Comparison of ENCODE assay signal across 12 cellular contexts in genomic region chr14:99420711-99421110, GRCh38. TPM values are rescaled to one million over a fixed set of nuclear protein-coding genes. Genes with fewer than 3 reads are reported as not detected.
DNase-seq lines count a peak whose midpoint lies in the region; ATAC-seq, FAIRE-seq and TF ChIP-seq lines count a peak whose summit lies in the region.
"Had no signal": no experiment of that assay in that cellular context is flagged by ENCODE, and none has a peak within 500 bp of the region (broad histone marks: within the 10 kb centered on the region; RNA-seq: fewer than 3 reads in every experiment).

No MANE protein-coding gene starts in this region.

- in situ Hi-C loops in HepG2 (cut with HindIII; ENCODE audit: extremely low pct_ligation_motif_present, low pct_unique_long_range_greater_than_20kb), result no loop called here
- in situ Hi-C loops in astrocyte of the spinal cord (cut with HindIII; ENCODE audit: low sequenced_read_pairs), result no loop called here
- in situ Hi-C loops in GM13977 (cut with MboI; ENCODE audit: low pct_unique_long_range_greater_than_20kb, low sequenced_read_pairs, unreplicated experiment), result no loop called here

- no peaks in the 10 kb centered on the region for H4K20me1 ChIP-seq in HepG2 (ENCODE audit: insufficient read depth, low read length)

- TF ChIP-seq CTCF in HepG2 (CRISPR knock-in tag; IDR thresholded peaks at IDR 0.05) (no peak), right lobe of liver (IDR thresholded peaks at IDR 0.05) (no peak), astrocyte of the spinal cord (IDR thresholded peaks at IDR 0.05; ENCODE audit: low read depth, low read length) (no peak), kidney (IDR thresholded peaks at IDR 0.05; ENCODE audit: borderline replicate concordance, extremely low read depth, insufficient read depth) (no peak), GM13977 (IDR thresholded peaks at IDR 0.05; ENCODE audit: extremely low read depth, insufficient read depth, missing control alignments) (no peak)

- POLR2A ChIA-PET in HepG2 (lab: Yijun Ruan, JAX), result no interaction called here

- ATAC-seq in HepG2, result no peak
- no peak for ATAC-seq in right lobe of liver
- ATAC-seq in HG03280 (IDR thresholded peaks at IDR 0.05; ENCODE audit: unreplicated experiment), result no peak
- ATAC-seq: GM12878 had no signal

- H2AFZ ChIP-seq in HepG2 (ENCODE audit: low read length), result no peak overlapping the region

- FAIRE-seq in HepG2 (lab: Jason Lieb, UNC) (no peak), kidney (lab: Jason Lieb, UNC) (no peak)

- H3K9ac ChIP-seq in HepG2 (ENCODE audit: insufficient read depth, low read depth, low read length) (no peak overlapping the region), kidney (ENCODE audit: low read length in 2 of 2) (no peak overlapping the region)

- no TSS peak for BruUV-seq in HepG2 (replicated peaks; lab: Mats Ljungman, UMichigan)

- H3K4me2 ChIP-seq in HepG2 (ENCODE audit: low read depth, low read length), result no peak overlapping the region

- H3K4me1 ChIP-seq in HepG2 (ENCODE audit: insufficient read depth, low read length) (peaks cover 19% of the 10 kb centered on the region), right lobe of liver (peaks cover 0 to 8% (median 4%) of the 10 kb centered on the region in 4 donors), kidney (ENCODE audit: control insufficient read depth in 1 of 2, insufficient read depth in 1 of 2, low read depth in 1 of 2, low read length in 2 of 2) (peaks cover 9 to 15% of the 10 kb centered on the region in 2 donors)

- H3K27me3 ChIP-seq in HepG2 (ENCODE audit: control insufficient read depth in 1 of 2, insufficient read depth in 2 of 2, low read length in 2 of 2) (no peaks in the 10 kb centered on the region), right lobe of liver (no peaks in the 10 kb centered on the region)
- H3K27me3 ChIP-seq: esophagus squamous epithelium had no signal

- H3K27ac ChIP-seq in HepG2 (ENCODE audit: extremely low read length, insufficient read depth, low read length) (no peak overlapping the region), right lobe of liver (no peak overlapping the region), kidney (ENCODE audit: low read depth in 2 of 2, low read length in 2 of 2) (no peak overlapping the region)
- H3K27ac ChIP-seq: esophagus squamous epithelium, WERI-Rb-1 had no signal

- TF ChIP-seq POLR2A in HepG2 (IDR thresholded peaks at IDR 0.05; ENCODE audit: insufficient read depth in 1 of 2, low read depth in 2 of 2, low read length in 2 of 2) (no peak), right lobe of liver (IDR thresholded peaks at IDR 0.05) (no peak)

- no peak for DNase-seq in HepG2 (ENCODE audit: low spot score)
- no peak for DNase-seq in right lobe of liver
- DNase-seq in astrocyte of the spinal cord (ENCODE audit: low read depth, low spot score), result peak; percentile 27
- DNase-seq in kidney, result peak; percentile 86
- DNase-seq in NCI-H345 treated with DMSO at 0.1 percent for 48 hours (lab: John Stamatoyannopoulos, UW; ENCODE audit: unreplicated experiment), result no peak
- DNase-seq in GM13977 (ENCODE audit: low spot score), result no peak
- DNase-seq in hippocampal formation (lab: John Stamatoyannopoulos, UW), result no peak
- DNase-seq: esophagus squamous epithelium, NCI-H2081, WERI-Rb-1 had no signal

- no peak overlapping the region for H3K4me3 ChIP-seq in HepG2 (replicated peaks in 1 of 3; ENCODE audit: insufficient read depth in 1 of 3, low read depth in 2 of 3, low read length in 3 of 3)
- H3K4me3 ChIP-seq in right lobe of liver, result no peak overlapping the region
- no peak overlapping the region for H3K4me3 ChIP-seq in astrocyte of the spinal cord (ENCODE audit: low read depth, low read length)
- no peak overlapping the region for H3K4me3 ChIP-seq in kidney (ENCODE audit: low read length in 2 of 2)
- H3K4me3 ChIP-seq: esophagus squamous epithelium, GM12878 had no signal

- no peak for TF ChIP-seq RAD21 in HepG2 (CRISPR knock-in tag; IDR thresholded peaks at IDR 0.05)

- TF ChIP-seq EP300 in HepG2 (IDR thresholded peaks at IDR 0.05; ENCODE audit: low read depth in 2 of 2, low read length in 2 of 2) (no peak), HepG2 (CRISPR knock-in tag; IDR thresholded peaks at IDR 0.05; ENCODE audit: borderline replicate concordance) (no peak)

- peaks cover 5% of the 10 kb centered on the region for H3K79me2 ChIP-seq in HepG2 (ENCODE audit: insufficient read depth, low read length)

- intact Hi-C loops in HepG2 (cut with micrococcal nuclease; ENCODE audit: unreplicated experiment) (no loop called here), right lobe of liver (cut with DNase I) (no loop called here), kidney (cut with DNase I) (no loop called here)

- H3K9me3 ChIP-seq in HepG2 (ENCODE audit: low read length) (no peaks in the 10 kb centered on the region), right lobe of liver (no peaks in the 10 kb centered on the region), kidney (ENCODE audit: control insufficient read depth in 1 of 2, low read length in 2 of 2) (no peaks in the 10 kb centered on the region)
- H3K9me3 ChIP-seq: esophagus squamous epithelium had no signal

- H3K36me3 ChIP-seq in HepG2 (replicated peaks in 1 of 2; ENCODE audit: control insufficient read depth in 1 of 2, insufficient read depth in 2 of 2, low read length in 2 of 2) (0 out of 5 replicates have a peak, but pooled peaks cover 0 to 4% of the 10 kb centered on the region in 2 experiments), right lobe of liver (peaks cover 0 to 5% (median 2%) of the 10 kb centered on the region in 4 donors), kidney (ENCODE audit: control insufficient read depth in 1 of 2, insufficient read depth in 2 of 2, low read length in 2 of 2) (peaks cover 0 to 2% of the 10 kb centered on the region in 2 donors)
- H3K36me3 ChIP-seq: WERI-Rb-1 had no signal

- WGBS in HepG2 (ENCODE audit: low lambda C conversion rate), result 95% methylated on average over 6 of the region's 6 CpGs
- WGBS in right lobe of liver (ENCODE audit: insufficient coverage, low coverage, low lambda C conversion rate, missing lambda C conversion rate), result 85% methylated on average over 3 of the region's 6 CpGs

- CTCF ChIA-PET in HepG2 (lab: Yijun Ruan, JAX; ENCODE audit: low intra/inter-chr PET ratio, low total read pairs), result no interaction called here

TF ChIP-seq in HepG2, 621 proteins besides CTCF, POLR2A, EP300 and RAD21:
- TF ChIP-seq GABPA (IDR thresholded peaks at IDR 0.05; ENCODE audit: low read depth, low read length) (peak; percentile 27), GABPA (CRISPR knock-in tag; IDR thresholded peaks at IDR 0.05; ENCODE audit: low read depth) (no peak), HCFC1 (IDR thresholded peaks at IDR 0.05; ENCODE audit: low read depth, low read length) (no peak), MXD4 (CRISPR knock-in tag; IDR thresholded peaks at IDR 0.05) (no peak), HNF4G (IDR thresholded peaks at IDR 0.05; ENCODE audit: borderline replicate concordance, low read depth, low read length) (no peak), HNF4G (CRISPR knock-in tag; IDR thresholded peaks at IDR 0.05; ENCODE audit: borderline replicate concordance, low read depth) (no peak)

RNA-seq across cellular contexts. Expression of gene SETD3, which starts 59.9 kb away (rescaled TPM):
- total RNA-seq in HepG2 (2016; rRNA removed; fragmentation: Illumina TruSeq; extraction: Trizol), result 67.1 and 71.2 TPM in 2 replicates
- total RNA-seq in HepG2 (2016; cell fraction: cytosol; rRNA removed; fragmentation: Illumina TruSeq; extraction: Trizol; ENCODE audit: low read depth), result 486 and 562 TPM in 2 replicates
- 65.7 and 69.4 TPM in 2 replicates for total RNA-seq in HepG2 (2016; cell fraction: insoluble cytoplasmic fraction; rRNA removed; fragmentation: Illumina TruSeq; extraction: Trizol)
- total RNA-seq in HepG2 (2016; cell fraction: membrane; rRNA removed; fragmentation: Illumina TruSeq; extraction: Trizol), result 174 and 189 TPM in 2 replicates
- 32.6 and 38.0 TPM in 2 replicates for total RNA-seq in HepG2 (2016; cell fraction: nucleus; rRNA removed; fragmentation: Illumina TruSeq; extraction: Trizol)
- 26.6 and 30.3 TPM in 2 replicates for polyA plus RNA-seq in HepG2 (2011; rRNA removed)
- 17.9 and 21.3 TPM in 2 replicates for polyA plus RNA-seq in HepG2 (2011; cell fraction: cytosol; rRNA removed)
- 9.0 and 9.6 TPM in 2 replicates for polyA plus RNA-seq in HepG2 (2011; cell fraction: nucleus; rRNA removed)
- polyA plus RNA-seq in HepG2 (2012), result 30.1 and 35.9 TPM in 2 replicates
- polyA plus RNA-seq in HepG2 (2016; cell fraction: cytosol; fragmentation: Illumina TruSeq; extraction: Trizol; ENCODE audit: low read depth), result 31.4 and 32.0 TPM in 2 replicates
- 60.4 and 64.7 TPM in 2 replicates for polyA plus RNA-seq in HepG2 (2016; cell fraction: insoluble cytoplasmic fraction; fragmentation: Illumina TruSeq; extraction: Trizol; ENCODE audit: low read depth)
- polyA plus RNA-seq in HepG2 (2016; cell fraction: membrane; fragmentation: Illumina TruSeq; extraction: Trizol; ENCODE audit: low read depth), result 47.6 and 54.1 TPM in 2 replicates
- polyA plus RNA-seq in HepG2 (2016; cell fraction: nucleus; fragmentation: Illumina TruSeq; extraction: Trizol; ENCODE audit: insufficient read depth, low read depth), result 32.3 and 34.4 TPM in 2 replicates
- 45.8 and 74.7 TPM in 2 replicates for polyA minus RNA-seq in HepG2 (2011; rRNA and poly(A)+ RNA removed; ENCODE audit: low replicate concordance)
- polyA minus RNA-seq in HepG2 (2011; cell fraction: cytosol; rRNA and poly(A)+ RNA removed), result 54.3 and 55.8 TPM in 2 replicates
- 34.1 and 34.2 TPM in 2 replicates for polyA minus RNA-seq in HepG2 (2011; cell fraction: nucleus; rRNA and poly(A)+ RNA removed)
- total RNA-seq in right lobe of liver, result 10 to 100 TPM; 24.7 to 42.0 (median 28.8) TPM
- total RNA-seq in kidney, result 85.6 TPM
- 74.0 TPM for polyA plus RNA-seq in kidney (ENCODE audit: insufficient read depth, low read depth, low replicate concordance)

Comparison
In these comparisons a context has a peak if more than half of its experiments do, and no peak if none do; other contexts are left out.
1. DNase-seq: peak in astrocyte of the spinal cord (single experiment) and kidney (single experiment); none in HepG2 (single experiment), right lobe of liver (0 of 3), NCI-H345 treated with DMSO at 0.1 percent for 48 hours (single experiment), GM13977 (single experiment) and hippocampal formation (0 of 2).